ENCODE assay signal across 8 cellular contexts in the genomic region with DNA sequence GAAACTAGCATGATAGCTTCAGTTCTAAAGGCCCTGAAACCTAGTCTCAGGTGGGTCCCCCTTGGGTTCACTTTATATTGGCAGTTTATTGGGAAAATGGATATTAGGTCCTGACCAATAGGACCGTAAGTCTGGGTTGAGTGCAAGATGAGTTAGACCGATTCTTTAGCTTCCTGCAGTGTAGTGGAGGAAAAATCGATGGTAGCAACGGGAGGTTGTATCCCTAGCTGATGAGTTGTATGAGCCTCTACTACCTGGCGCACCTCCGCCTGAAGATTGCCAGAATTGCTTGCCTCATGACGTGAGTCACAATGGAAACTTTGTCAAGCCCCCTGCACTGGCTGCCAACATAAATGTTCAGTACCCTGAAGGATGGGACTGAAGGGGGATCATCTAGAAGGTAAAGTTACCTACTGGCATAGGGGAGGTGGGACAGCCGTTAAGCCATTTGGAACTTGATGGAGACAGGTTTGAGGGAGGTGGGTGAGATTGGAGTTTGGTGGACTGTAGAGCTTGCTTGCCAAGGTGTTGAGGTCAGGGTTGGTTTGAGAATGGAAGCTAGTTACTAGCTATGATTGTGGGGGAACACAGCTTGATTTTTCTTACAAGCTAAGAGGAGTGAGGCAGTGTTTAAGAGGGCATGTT. TPM values are rescaled to one million over a fixed set of nuclear protein-coding genes. Genes with fewer than 3 reads are reported as not detected.
A peak's percentile ranks its signal among the peaks of the same experiment; 100 is the strongest.
DNase-seq lines count a peak whose midpoint lies in the region; ATAC-seq and TF ChIP-seq lines count a peak whose summit lies in the region.

No MANE protein-coding gene starts in this region.

- WGBS in gastroesophageal sphincter (ENCODE audit: low coverage in 1 of 2), 2 donors, result 65 to 69% methylated on average over 7 to 8 of the region's 8 CpGs

- no peak for TF ChIP-seq POLR2A in gastroesophageal sphincter (IDR thresholded peaks at IDR 0.05)

- H3K4me1 ChIP-seq in gastroesophageal sphincter, result peaks cover 4 to 74% (median 33%) of the 10 kb centered on the region in 3 donors

- H3K36me3 ChIP-seq in gastroesophageal sphincter, result peaks cover 0 to 72% of the 10 kb centered on the region in 2 donors

- peak overlapping the region; percentile 99 for H3K27ac Mint-ChIP-seq in stimulated activated effector memory CD8-positive, alpha-beta T cell treated with anti-CD3 and anti-CD28 coated beads, Interleukin-12 subunit alpha, Interleukin-12 subunit beta, amount 100 ng/mL, for 72 hours

- H3K9me3 ChIP-seq in gastroesophageal sphincter, result no peaks in the 10 kb centered on the region

- TF ChIP-seq EP300 in gastroesophageal sphincter (IDR thresholded peaks at IDR 0.05), result no peak

- peak overlapping the region; percentile 96 for H3K4me3 Mint-ChIP-seq in stimulated activated effector memory CD8-positive, alpha-beta T cell treated with anti-CD3 and anti-CD28 coated beads, Interleukin-12 subunit alpha, Interleukin-12 subunit beta, amount 100 ng/mL, for 72 hours

- peaks cover 97% of the 10 kb centered on the region for H3K36me3 Mint-ChIP-seq in stimulated activated effector memory CD8-positive, alpha-beta T cell treated with anti-CD3 and anti-CD28 coated beads, Interleukin-12 subunit alpha, Interleukin-12 subunit beta, amount 100 ng/mL, for 72 hours

- H3K4me1 Mint-ChIP-seq in stimulated activated effector memory CD8-positive, alpha-beta T cell treated with anti-CD3 and anti-CD28 coated beads, Interleukin-12 subunit alpha, Interleukin-12 subunit beta, amount 100 ng/mL, for 72 hours, result peaks cover 53% of the 10 kb centered on the region

- DNase-seq in NCI-H2171 treated with DMSO at 0.1 percent for 48 hours (lab: John Stamatoyannopoulos, UW), result peak; percentile 15
- DNase-seq in NCI-H2171 (lab: John Stamatoyannopoulos, UW), result no peak
- peak in 2 of 3 experiments; percentile 51 to 54 for DNase-seq in activated CD8-positive, alpha-beta memory T cell treated with anti-CD3 and anti-CD28 coated beads for 48 hours (ENCODE audit: low read depth in 2 of 3, low spot score in 2 of 3)
- DNase-seq in stimulated activated effector memory CD8-positive, alpha-beta T cell treated with anti-CD3 and anti-CD28 coated beads, Interleukin-12 subunit alpha, Interleukin-12 subunit beta, amount 100 ng/mL, for 72 hours (ENCODE audit: low spot score in 2 of 2), result peak in 1 of 2 donors; percentile 62
- no peak for DNase-seq in dorsolateral prefrontal cortex
- DNase-seq in NCI-H2196 treated with DMSO at 0.1 percent for 48 hours (lab: John Stamatoyannopoulos, UW; ENCODE audit: unreplicated experiment), result no peak

- H3K4me3 ChIP-seq in gastroesophageal sphincter (no peak overlapping the region), dorsolateral prefrontal cortex (peak overlapping the region in 18 of 59 donors; percentile 3 to 90 (median 16))

- H3K9me3 Mint-ChIP-seq in stimulated activated effector memory CD8-positive, alpha-beta T cell treated with anti-CD3 and anti-CD28 coated beads, Interleukin-12 subunit alpha, Interleukin-12 subunit beta, amount 100 ng/mL, for 72 hours, result no peaks in the 10 kb centered on the region

- intact Hi-C loops in dorsolateral prefrontal cortex (cut with DNase I), result loop anchor here (5.0 to 10.0 kb wide), 5 partner anchors 95 to 263 kb away; a partner anchor contains a TSS

- H3K27ac ChIP-seq in gastroesophageal sphincter (peak overlapping the region in 3 of 4 donors; percentile 27 to 88 (median 86)), dorsolateral prefrontal cortex (peak overlapping the region in 1 of 59 donors; percentile 27)

- TF ChIP-seq CTCF in gastroesophageal sphincter (IDR thresholded peaks at IDR 0.05), result no peak
- TF ChIP-seq CTCF in dorsolateral prefrontal cortex (IDR thresholded peaks at IDR 0.05 in 54 of 56, conservative IDR thresholded peaks at IDR 0.05 in 2 of 56; ENCODE audit: low read depth in 1 of 56, partially characterized antibody in 56 of 56), result no peak

- no peaks in the 10 kb centered on the region for H3K27me3 ChIP-seq in gastroesophageal sphincter
- H3K27me3 ChIP-seq in dorsolateral prefrontal cortex, result no peaks in the 10 kb centered on the region

- ATAC-seq in gastroesophageal sphincter (no peak), HG03097 (IDR thresholded peaks at IDR 0.05; ENCODE audit: low FRiP score, unreplicated experiment) (no peak)
- ATAC-seq in stimulated activated effector memory CD8-positive, alpha-beta T cell treated with anti-CD3 and anti-CD28 coated beads, Interleukin-12 subunit alpha, Interleukin-12 subunit beta, amount 100 ng/mL, for 72 hours, result peak; percentile 0

RNA-seq across cellular contexts. Expression of a gene that starts 4.0 kb away (rescaled TPM):
- total RNA-seq in gastroesophageal sphincter, result 10 to 100 TPM in 3 of 4 donors, 1 to 10 TPM in 1; 5.8 to 21.6 (median 12.7) TPM
- 10 to 100 TPM in 19 of 120 experiments, 1 to 10 TPM in 101; 3.3 to 22.5 (median 7.0) TPM for total RNA-seq in dorsolateral prefrontal cortex

RNA-seq across cellular contexts. Expression of a gene that starts 43.1 kb away (rescaled TPM):
- total RNA-seq in gastroesophageal sphincter (10 to 100 TPM; 18.5 to 25.0 (median 21.8) TPM), dorsolateral prefrontal cortex (10 to 100 TPM; 20.5 to 49.2 (median 32.7) TPM)

Comparison
In these comparisons a context has a peak if more than half of its experiments do, and no peak if none do; other contexts are left out.
1. DNase-seq: peak in NCI-H2171 treated with DMSO at 0.1 percent for 48 hours (single experiment) and activated CD8-positive, alpha-beta memory T cell treated with anti-CD3 and anti-CD28 coated beads for 48 hours (2 of 3); none in NCI-H2171 (single experiment), dorsolateral prefrontal cortex (0 of 10) and NCI-H2196 treated with DMSO at 0.1 percent for 48 hours (single experiment).